In the genomic region with DNA sequence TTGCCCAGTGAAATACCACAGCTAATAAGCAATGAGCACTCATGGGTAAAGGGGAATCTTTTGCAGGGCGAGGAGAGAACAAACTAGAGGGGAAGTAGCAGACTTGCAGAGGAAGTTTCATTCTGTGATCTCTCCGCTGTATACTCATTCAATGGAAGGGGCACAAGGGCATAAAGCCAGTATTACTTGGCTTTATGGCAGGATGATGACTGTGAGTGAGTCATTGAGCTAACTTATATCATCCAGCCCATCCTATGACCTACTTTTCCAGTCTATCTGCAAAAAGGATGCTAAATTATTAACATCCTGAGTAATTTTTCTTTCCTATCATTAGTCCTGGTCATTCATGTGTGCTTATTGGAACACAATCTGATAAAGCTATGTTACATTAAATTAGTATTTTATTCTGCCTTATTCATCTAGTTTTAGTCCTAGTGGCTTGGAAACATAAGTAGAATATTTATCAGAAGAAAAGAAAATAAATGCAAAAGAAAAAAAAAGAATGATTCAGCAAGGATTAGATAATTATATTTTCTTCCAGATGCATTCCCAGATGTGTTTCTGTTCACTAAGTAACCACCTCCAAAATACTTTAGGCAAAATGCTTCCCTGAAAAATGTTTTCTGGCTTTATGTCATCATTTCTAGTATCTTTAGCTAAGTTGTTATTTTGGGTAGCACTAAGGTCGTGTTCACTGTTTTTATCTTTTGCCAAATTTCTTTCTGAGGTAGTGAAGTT, we compare ENCODE assay signal across 12 cellular contexts.
DNase-seq lines count a peak whose midpoint lies in the region; ATAC-seq and TF ChIP-seq lines count a peak whose summit lies in the region.
"Had no signal": no experiment of that assay in that cellular context is flagged by ENCODE, and none has a peak within 500 bp of the region (broad histone marks: within the 10 kb centered on the region; RNA-seq: fewer than 3 reads in every experiment).

No MANE protein-coding gene starts in this region.

- peak overlapping the region; percentile 50 for H3K27ac ChIP-seq in brain microvascular endothelial cell
- H3K27ac ChIP-seq: vagina had no signal

- TF ChIP-seq CTCF in brain microvascular endothelial cell (IDR thresholded peaks at IDR 0.05; ENCODE audit: low read depth, low read length, missing control alignments) (no peak), omental fat pad (IDR thresholded peaks at IDR 0.05) (no peak)

- H3K4me3 ChIP-seq in brain microvascular endothelial cell (ENCODE audit: low read depth, low read length) = no peak overlapping the region
- H3K4me3 ChIP-seq: vagina had no signal

- H3K36me3 ChIP-seq in brain microvascular endothelial cell (replicated peaks) = no peaks in the 10 kb centered on the region
- H3K36me3 ChIP-seq: vagina had no signal

- ATAC-seq in GM18511 (IDR thresholded peaks at IDR 0.05; ENCODE audit: unreplicated experiment) (peak; percentile 58), omental fat pad (ENCODE audit: low FRiP score) (peak; percentile 82), HG03175 (IDR thresholded peaks at IDR 0.05; ENCODE audit: unreplicated experiment) (no peak)

- no peaks in the 10 kb centered on the region for H3K27me3 ChIP-seq in brain microvascular endothelial cell (replicated peaks)
- H3K27me3 ChIP-seq: vagina had no signal

- DNase-seq in HT-29 (ENCODE audit: low spot score) (peak; percentile 67), brain microvascular endothelial cell (peak; percentile 87), omental fat pad (ENCODE audit: low spot score) (no peak), activated gamma-delta T cell treated with Interleukin-2 at 50 U/mL for 16 hours (no peak), NCI-H187 (lab: John Stamatoyannopoulos, UW) (no peak)
- DNase-seq in activated naive CD4-positive, alpha-beta T cell treated with Interleukin-2 at 50 U/mL for 16 hours = no peak
- DNase-seq: immature natural killer cell; Right ventricle myocardium superior; stimulated activated CD4-positive, alpha-beta T cell treated with anti-CD3 and anti-CD28 coated beads, Interleukin-12 subunit alpha, Interleukin-12 subunit beta, amount 100 ng/mL, for 4 hours had no signal

- in situ Hi-C loops in brain microvascular endothelial cell (cut with HindIII; ENCODE audit: low pct_ligation_motif_present, low sequenced_read_pairs) = no loop called here

Comparison
In these comparisons a context has a peak if more than half of its experiments do, and no peak if none do; other contexts are left out.
1. DNase-seq: peak in HT-29 (single experiment) and brain microvascular endothelial cell (single experiment); none in omental fat pad (single experiment), activated naive CD4-positive, alpha-beta T cell treated with Interleukin-2 at 50 U/mL for 16 hours (single experiment), activated gamma-delta T cell treated with Interleukin-2 at 50 U/mL for 16 hours (single experiment) and NCI-H187 (0 of 2).